Comparison of ENCODE assay signal across 15 cellular contexts in genomic region chr2:156147594-156148330, GRCh38.
DNase-seq lines count a peak whose midpoint lies in the region; ATAC-seq and FAIRE-seq lines count a peak whose summit lies in the region.
"Had no signal": no experiment of that assay in that cellular context is flagged by ENCODE, and none has a peak within 500 bp of the region (broad histone marks: within the 10 kb centered on the region; RNA-seq: fewer than 3 reads in every experiment).

No MANE protein-coding gene starts in this region.

- ATAC-seq in activated CD4-positive, CD25-positive, alpha-beta regulatory T cell treated with anti-CD3 and anti-CD28 coated beads, Interleukin-2, amount 50 U/mL, for 24 hours = peak; percentile 20 to 28
- ATAC-seq in HG02870 (IDR thresholded peaks at IDR 0.05; ENCODE audit: unreplicated experiment) = peak; percentile 91

- no peaks in the 10 kb centered on the region for H3K36me3 ChIP-seq in small intestine (ENCODE audit: control insufficient read depth in 2 of 2, insufficient read depth in 2 of 2, low read length in 2 of 2)

- H3K9me3 ChIP-seq in small intestine (ENCODE audit: control insufficient read depth, low read depth) = no peaks in the 10 kb centered on the region

- no peak for DNase-seq in activated CD4-positive, CD25-positive, alpha-beta regulatory T cell treated with anti-CD3 and anti-CD28 coated beads, Interleukin-2, amount 50 U/mL, for 72 hours
- DNase-seq in OCI-M1 (lab: John Stamatoyannopoulos, UW) (peak; percentile 57), small intestine (peak; percentile 16), NCI-H2107 (lab: John Stamatoyannopoulos, UW) (no peak), Kasumi-1 (lab: John Stamatoyannopoulos, UW) (no peak), frontal cortex (ENCODE audit: low spot score in 2 of 2) (no peak)
- DNase-seq: 8988T; caudate nucleus; glutamatergic neuron; naive B cell; NCI-H1436; stimulated activated CD4-positive, alpha-beta T cell treated with anti-CD3 and anti-CD28 coated beads, Interleukin-4, amount 100 ng/mL, for 4 hours had no signal

- WGBS in small intestine, 3 donors = 47 to 54% (median 50%) methylated on average over 4 of the region's 4 CpGs

- H3K4me1 ChIP-seq in small intestine (ENCODE audit: control insufficient read depth in 2 of 2, insufficient read depth in 1 of 2, low read depth in 1 of 2, low read length in 1 of 2) = no peaks in the 10 kb centered on the region

- FAIRE-seq in small intestine (lab: Jason Lieb, UNC) (no peak), frontal cortex (lab: Jason Lieb, UNC) (no peak)
- FAIRE-seq: G401.6 had no signal

- H3K4me3 ChIP-seq in small intestine (ENCODE audit: low read depth in 1 of 2, low read length in 2 of 2) = no peak overlapping the region

- no peak overlapping the region for H3K27ac ChIP-seq in small intestine (ENCODE audit: low read depth in 1 of 2, low read length in 1 of 2)

- H3K27me3 ChIP-seq in small intestine (ENCODE audit: control insufficient read depth in 2 of 2, insufficient read depth in 2 of 2, low read length in 2 of 2) = no peaks in the 10 kb centered on the region

Comparison
In these comparisons a context has a peak if more than half of its experiments do, and no peak if none do; other contexts are left out.
1. DNase-seq: peak in OCI-M1 (single experiment) and small intestine (single experiment); none in activated CD4-positive, CD25-positive, alpha-beta regulatory T cell treated with anti-CD3 and anti-CD28 coated beads, Interleukin-2, amount 50 U/mL, for 72 hours (single experiment), NCI-H2107 (single experiment), Kasumi-1 (0 of 2) and frontal cortex (0 of 2).